Comparison of ENCODE assay signal across 1 cellular context in genomic region chr6:160137989-160138835, GRCh38.
A peak's percentile ranks its signal among the peaks of the same experiment; 100 is the strongest.
TF ChIP-seq lines count a peak whose summit lies in the region.

No MANE protein-coding gene starts in this region.

TF ChIP-seq in HepG2, 621 proteins besides CTCF, POLR2A, EP300 and RAD21 (continued from another document and continues in another):
- TF ChIP-seq POGK (CRISPR knock-in tag; conservative IDR thresholded peaks at IDR 0.05) (0 out of 2 replicates have a peak, but pooled peaks have one; percentile 44), CBX5 (CRISPR knock-in tag; IDR thresholded peaks at IDR 0.05; ENCODE audit: borderline replicate concordance) (no peak), HCFC1 (IDR thresholded peaks at IDR 0.05; ENCODE audit: low read depth, low read length) (no peak), KDM4B (CRISPR knock-in tag; IDR thresholded peaks at IDR 0.05) (no peak), ZNF441 (CRISPR knock-in tag; IDR thresholded peaks at IDR 0.05; ENCODE audit: borderline replicate concordance) (no peak), CHD2 (IDR thresholded peaks at IDR 0.05; ENCODE audit: low read depth, low read length) (no peak), MYPOP (CRISPR knock-in tag; IDR thresholded peaks at IDR 0.05) (no peak), BHLHE40 (IDR thresholded peaks at IDR 0.05; ENCODE audit: low read length) (peak; percentile 40; the same call in 1 of the 2 replicates), ZNF670 (CRISPR knock-in tag; IDR thresholded peaks at IDR 0.05; ENCODE audit: borderline replicate concordance) (no peak), THAP11 (CRISPR knock-in tag; IDR thresholded peaks at IDR 0.05) (0 out of 2 replicates have a peak, but pooled peaks have one; percentile 27), ELK4 (CRISPR knock-in tag; IDR thresholded peaks at IDR 0.05; ENCODE audit: borderline replicate concordance) (no peak), ZBTB39 (CRISPR knock-in tag; IDR thresholded peaks at IDR 0.05) (no peak), PCBP1 (IDR thresholded peaks at IDR 0.05; ENCODE audit: borderline replicate concordance, low read depth, low read length) (no peak), JDP2 (CRISPR knock-in tag; IDR thresholded peaks at IDR 0.05; ENCODE audit: borderline replicate concordance) (no peak), RXRA (CRISPR knock-in tag; IDR thresholded peaks at IDR 0.05) (no peak), ZBTB44 (CRISPR knock-in tag; IDR thresholded peaks at IDR 0.05) (no peak), ZGPAT (CRISPR knock-in tag; IDR thresholded peaks at IDR 0.05) (no peak), FOXO4 (CRISPR knock-in tag; conservative IDR thresholded peaks at IDR 0.05) (no peak), ZNF639 (CRISPR knock-in tag; conservative IDR thresholded peaks at IDR 0.05) (no peak), TARDBP (CRISPR knock-in tag; IDR thresholded peaks at IDR 0.05) (no peak), ZNF780A (CRISPR knock-in tag; IDR thresholded peaks at IDR 0.05) (no peak), HNRNPLL (IDR thresholded peaks at IDR 0.05; ENCODE audit: low read depth, low read length, poor library complexity, severe bottlenecking) (no peak), ZNF362 (CRISPR knock-in tag; IDR thresholded peaks at IDR 0.05; ENCODE audit: borderline replicate concordance) (peak; percentile 77; the same call in 1 of the 2 replicates), ZNF230 (CRISPR knock-in tag; IDR thresholded peaks at IDR 0.05) (peak; percentile 50; the same call in 1 of the 2 replicates), DRAP1 (CRISPR knock-in tag; IDR thresholded peaks at IDR 0.05) (no peak), BATF2 (CRISPR knock-in tag; IDR thresholded peaks at IDR 0.05) (no peak), HOXD1 (CRISPR knock-in tag; IDR thresholded peaks at IDR 0.05) (no peak), PPARG (CRISPR knock-in tag; conservative IDR thresholded peaks at IDR 0.05) (0 out of 2 replicates have a peak, but pooled peaks have one; percentile 9), PLRG1 (conservative IDR thresholded peaks at IDR 0.05) (no peak), DR1 (CRISPR knock-in tag; IDR thresholded peaks at IDR 0.05) (no peak), ZNF484 (CRISPR knock-in tag; IDR thresholded peaks at IDR 0.05; ENCODE audit: borderline replicate concordance, low read depth) (no peak), SNAPC5 (CRISPR knock-in tag; IDR thresholded peaks at IDR 0.05; ENCODE audit: borderline replicate concordance) (no peak), AHR (CRISPR knock-in tag; IDR thresholded peaks at IDR 0.05) (no peak), MTA3 (CRISPR knock-in tag; IDR thresholded peaks at IDR 0.05) (no peak), ZNF646 (CRISPR knock-in tag; IDR thresholded peaks at IDR 0.05) (no peak)
